Comparison of ENCODE assay signal across 10 cellular contexts in the genomic region with DNA sequence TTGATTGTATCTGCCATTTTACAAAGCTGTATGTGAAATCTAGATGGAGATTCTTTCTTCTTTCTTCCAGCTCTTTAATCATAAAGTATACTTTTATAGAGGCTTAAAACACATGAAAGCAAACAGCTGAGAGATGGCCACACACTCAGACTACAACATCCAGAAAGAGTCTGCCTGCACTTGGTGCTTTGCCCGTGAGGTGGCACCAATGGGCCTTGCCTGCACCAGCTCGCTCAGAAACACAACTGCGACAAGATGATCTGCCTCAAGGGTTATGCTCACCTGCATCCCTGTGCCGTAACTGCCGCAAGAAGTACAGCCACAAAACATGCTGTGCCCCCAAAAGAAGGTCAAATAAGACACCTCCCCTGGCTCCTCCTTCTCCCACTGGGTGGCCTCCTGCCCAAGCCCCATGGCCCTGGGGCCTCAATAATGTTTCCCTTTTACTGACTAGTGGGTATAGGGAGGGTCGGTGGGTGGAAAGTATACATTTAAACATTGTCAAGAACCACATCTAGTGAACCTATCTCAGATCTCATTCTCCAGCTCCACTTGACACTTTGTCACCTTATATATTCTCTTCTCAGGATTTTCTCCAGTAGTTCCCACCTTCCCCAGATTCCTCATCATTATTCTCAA.
DNase-seq lines count a peak whose midpoint lies in the region; ATAC-seq and TF ChIP-seq lines count a peak whose summit lies in the region.
"Had no signal": no experiment of that assay in that cellular context is flagged by ENCODE, and none has a peak within 500 bp of the region (broad histone marks: within the 10 kb centered on the region; RNA-seq: fewer than 3 reads in every experiment).

No MANE protein-coding gene starts in this region.

- H3K27ac ChIP-seq in GM23338 (ENCODE audit: low read depth), result no peak overlapping the region
- H3K27ac ChIP-seq in RWPE2 (ENCODE audit: poor library complexity, severe bottlenecking), result no peak overlapping the region
- H3K27ac ChIP-seq: neutrophil, SK-N-MC had no signal

- H2AFZ ChIP-seq in GM23338, result no peak overlapping the region

- no peaks in the 10 kb centered on the region for H4K20me1 ChIP-seq in GM23338 (replicated peaks; ENCODE audit: insufficient read depth)

- ATAC-seq in GM23338 (peak; percentile 100), RWPE2 (ENCODE audit: low read depth) (peak; percentile 86), GM19463 (IDR thresholded peaks at IDR 0.05; ENCODE audit: unreplicated experiment) (no peak)

- no peak overlapping the region for H3K4me2 ChIP-seq in GM23338

- H3K4me3 Mint-ChIP-seq in GM23338, result no peak overlapping the region
- H3K4me3 Mint-ChIP-seq in progenitor cell of endocrine pancreas (ENCODE audit: low read depth), result no peak overlapping the region

- no peak overlapping the region for H3K27ac Mint-ChIP-seq in GM23338
- H3K27ac Mint-ChIP-seq in progenitor cell of endocrine pancreas, result no peak overlapping the region

- H3K36me3 Mint-ChIP-seq in GM23338 (ENCODE audit: low read depth) (peaks cover 13% of the 10 kb centered on the region; the same call in 2 of the 3 replicates), progenitor cell of endocrine pancreas (ENCODE audit: insufficient read depth) (peaks cover 14% of the 10 kb centered on the region)

- TF ChIP-seq CTCF in GM23338 (conservative IDR thresholded peaks at IDR 0.05; ENCODE audit: low read depth in 2 of 2) (peak; percentile 78 to 96), RWPE2 (IDR thresholded peaks at IDR 0.05; ENCODE audit: poor library complexity, severe bottlenecking) (peak; percentile 83), fibroblast of villous mesenchyme (IDR thresholded peaks at IDR 0.05; ENCODE audit: insufficient read depth, low read depth, low read length) (peak; percentile 75), progenitor cell of endocrine pancreas (IDR thresholded peaks at IDR 0.05; ENCODE audit: unreplicated experiment) (peak; percentile 67)

- H3K27me3 Mint-ChIP-seq in GM23338 (ENCODE audit: insufficient read depth, low read depth, poor library complexity) (no peaks in the 10 kb centered on the region), progenitor cell of endocrine pancreas (no peaks in the 10 kb centered on the region)

- no peaks in the 10 kb centered on the region for H3K79me2 ChIP-seq in GM23338 (replicated peaks; ENCODE audit: insufficient read depth)

- H3F3A ChIP-seq in GM23338 (replicated peaks; ENCODE audit: low read depth), result no peaks in the 10 kb centered on the region

- DNase-seq in GM23338 (ENCODE audit: low spot score) (peak; percentile 86), RWPE2 (ENCODE audit: low spot score) (peak; percentile 49), fibroblast of villous mesenchyme (ENCODE audit: low read depth) (peak; percentile 42), progenitor cell of endocrine pancreas (ENCODE audit: low spot score, unreplicated experiment) (peak; percentile 31), DMS79 treated with DMSO at 0.1 percent for 48 hours (lab: John Stamatoyannopoulos, UW) (no peak), posterior vena cava (ENCODE audit: low spot score) (no peak)
- DNase-seq in stimulated activated CD4-positive, alpha-beta T cell treated with anti-CD3 and anti-CD28 coated beads, Interleukin-4, amount 100 ng/mL, for 1 hour, result no peak

- no peaks in the 10 kb centered on the region for H3K27me3 ChIP-seq in GM23338 (ENCODE audit: insufficient read depth)
- H3K27me3 ChIP-seq in RWPE2 (ENCODE audit: insufficient read depth, poor library complexity, severe bottlenecking), result no peaks in the 10 kb centered on the region
- H3K27me3 ChIP-seq: neutrophil had no signal

- H3K9me3 Mint-ChIP-seq in GM23338, result 0 out of 3 replicates have a peak, but pooled peaks cover 2% of the 10 kb centered on the region
- no peaks in the 10 kb centered on the region for H3K9me3 Mint-ChIP-seq in progenitor cell of endocrine pancreas (ENCODE audit: low read depth)

- no peaks in the 10 kb centered on the region for H3K9me3 ChIP-seq in RWPE2 (ENCODE audit: severe bottlenecking)
- H3K9me3 ChIP-seq: neutrophil had no signal

- intact Hi-C loops in posterior vena cava (cut with DNase I), result loop anchor here in 1 of 2 donors (10.0 kb wide), 1 partner anchor 214 kb away; no protein-coding TSS in a partner anchor

- H3K4me3 ChIP-seq in GM23338, result no peak overlapping the region
- no peak overlapping the region for H3K4me3 ChIP-seq in RWPE2 (ENCODE audit: severe bottlenecking)
- H3K4me3 ChIP-seq in fibroblast of villous mesenchyme (ENCODE audit: low read depth, low read length), result no peak overlapping the region
- H3K4me3 ChIP-seq: SK-N-MC had no signal

- no peaks in the 10 kb centered on the region for H3K36me3 ChIP-seq in GM23338 (ENCODE audit: insufficient read depth)
- peaks cover 13% of the 10 kb centered on the region for H3K36me3 ChIP-seq in RWPE2 (ENCODE audit: low read depth)
- H3K36me3 ChIP-seq: neutrophil had no signal

- H3K4me1 Mint-ChIP-seq in GM23338 (peaks cover 13% of the 10 kb centered on the region), progenitor cell of endocrine pancreas (ENCODE audit: low read depth) (peaks cover 15% of the 10 kb centered on the region)

- H3K4me1 ChIP-seq in GM23338 (ENCODE audit: insufficient read depth) (peaks cover 9% of the 10 kb centered on the region), RWPE2 (ENCODE audit: insufficient read depth, poor library complexity, severe bottlenecking) (no peaks in the 10 kb centered on the region)

- H3K9me2 ChIP-seq in GM23338 (ENCODE audit: insufficient read depth), result no peaks in the 10 kb centered on the region

TF ChIP-seq in GM23338, 12 proteins besides CTCF, POLR2A, EP300 and RAD21:
- TF ChIP-seq REST (IDR thresholded peaks at IDR 0.05; ENCODE audit: unreplicated experiment), result no peak
- TF ChIP-seq ZNF331 (CRISPR knock-in tag; IDR thresholded peaks at IDR 0.05; ENCODE audit: low read depth), result no peak
- TF ChIP-seq EZH2 (IDR thresholded peaks at IDR 0.05; ENCODE audit: low read depth, unreplicated experiment), result no peak
- TF ChIP-seq NANOG (IDR thresholded peaks at IDR 0.05; ENCODE audit: borderline replicate concordance), result no peak
TF ChIP-seq in GM23338: peak in this region for 0.

Comparison
In these comparisons a context has a peak if more than half of its experiments do, and no peak if none do; other contexts are left out.
1. DNase-seq: peak in GM23338 (single experiment), RWPE2 (single experiment), fibroblast of villous mesenchyme (single experiment) and progenitor cell of endocrine pancreas (single experiment); none in DMS79 treated with DMSO at 0.1 percent for 48 hours (single experiment), stimulated activated CD4-positive, alpha-beta T cell treated with anti-CD3 and anti-CD28 coated beads, Interleukin-4, amount 100 ng/mL, for 1 hour (single experiment) and posterior vena cava (single experiment).
2. Peak in every context shown above with its lines, with median percentiles within 50 percentile points of each other: CTCF ChIP-seq.